ENCODE assay signal across 9 cellular contexts in genomic region chr10:67790534-67791408, GRCh38. TPM values are rescaled to one million over a fixed set of nuclear protein-coding genes. Genes with fewer than 3 reads are reported as not detected.
DNase-seq lines count a peak whose midpoint lies in the region; ATAC-seq and TF ChIP-seq lines count a peak whose summit lies in the region.
"Had no signal": no experiment of that assay in that cellular context is flagged by ENCODE, and none has a peak within 500 bp of the region (broad histone marks: within the 10 kb centered on the region; RNA-seq: fewer than 3 reads in every experiment).

No MANE protein-coding gene starts in this region.

- H3K9me3 ChIP-seq in mammary epithelial cell (replicated peaks; ENCODE audit: insufficient read depth, low read length) (no peaks in the 10 kb centered on the region), neuronal stem cell (replicated peaks in 1 of 2; ENCODE audit: control insufficient read depth in 2 of 2, insufficient read depth in 1 of 2, low read depth in 1 of 2, low read length in 2 of 2) (no peaks in the 10 kb centered on the region), hepatocyte (ENCODE audit: low read depth) (no peaks in the 10 kb centered on the region)
- H3K9me3 ChIP-seq: right lobe of liver had no signal

- H3K23ac ChIP-seq in neuronal stem cell (ENCODE audit: low read depth, low read length, poor library complexity), result no peak overlapping the region

- no peaks in the 10 kb centered on the region for H3K79me1 ChIP-seq in neuronal stem cell (ENCODE audit: low read depth, low read length)

- dilution Hi-C loops in mammary epithelial cell (cut with HindIII; ENCODE audit: low sequenced_read_pairs), result no loop called here

- in situ Hi-C loops in mammary epithelial cell (cut with MboI; ENCODE audit: low sequenced_read_pairs in 2 of 2), result no loop called here

- H3K27me3 ChIP-seq in mammary epithelial cell (ENCODE audit: insufficient read depth, low read length), result no peaks in the 10 kb centered on the region
- H3K27me3 ChIP-seq in neuronal stem cell (ENCODE audit: control insufficient read depth in 3 of 3, insufficient read depth in 3 of 3, low read depth in 1 of 3, low read length in 3 of 3), result no peaks in the 10 kb centered on the region
- H3K27me3 ChIP-seq in hepatocyte, result peaks cover 4% of the 10 kb centered on the region
- H3K27me3 ChIP-seq: right lobe of liver had no signal

- H3K9ac ChIP-seq in mammary epithelial cell (ENCODE audit: insufficient read depth, low read length), result no peak overlapping the region
- no peak overlapping the region for H3K9ac ChIP-seq in neuronal stem cell (ENCODE audit: low read depth, low read length, poor library complexity)

- H2AFZ ChIP-seq in mammary epithelial cell (ENCODE audit: low read depth, low read length), result peak overlapping the region; percentile 87
- no peak overlapping the region for H2AFZ ChIP-seq in neuronal stem cell (ENCODE audit: low read length)
- H2AFZ ChIP-seq in hepatocyte, result no peak overlapping the region

- no peak overlapping the region for H3K4me2 ChIP-seq in mammary epithelial cell (ENCODE audit: insufficient read depth, low read depth, low read length)
- no peak overlapping the region for H3K4me2 ChIP-seq in neuronal stem cell (ENCODE audit: insufficient read depth, low read length, poor library complexity, severe bottlenecking)
- no peak overlapping the region for H3K4me2 ChIP-seq in hepatocyte

- H2AK5ac ChIP-seq in neuronal stem cell (ENCODE audit: low read depth, low read length), result no peak overlapping the region

- TSS peak; percentile 65 for BruUV-seq in mammary epithelial cell (replicated peaks; lab: Mats Ljungman, UMichigan)

- H3K4me1 ChIP-seq in mammary epithelial cell (ENCODE audit: insufficient read depth, low read length), result peaks cover 10% of the 10 kb centered on the region
- peaks cover 0 to 7% of the 10 kb centered on the region in 2 donors for H3K4me1 ChIP-seq in neuronal stem cell (ENCODE audit: control insufficient read depth in 2 of 2, insufficient read depth in 1 of 2, low read depth in 1 of 2, low read length in 2 of 2)
- H3K4me1 ChIP-seq in hepatocyte (ENCODE audit: insufficient read depth), result no peaks in the 10 kb centered on the region
- H3K4me1 ChIP-seq: right lobe of liver had no signal

- H4K20me1 ChIP-seq in mammary epithelial cell (ENCODE audit: insufficient read depth, low read length) (no peaks in the 10 kb centered on the region), hepatocyte (ENCODE audit: insufficient read depth, poor library complexity, severe bottlenecking) (no peaks in the 10 kb centered on the region)

- H4K91ac ChIP-seq in neuronal stem cell (ENCODE audit: low read depth, low read length, poor library complexity), result no peak overlapping the region

- no peak overlapping the region for H2BK12ac ChIP-seq in neuronal stem cell (ENCODE audit: low read length)

- intact Hi-C loops in mammary epithelial cell (cut with micrococcal nuclease), result no loop called here

- no peak overlapping the region for H2BK5ac ChIP-seq in neuronal stem cell (ENCODE audit: low read length)

- H3K4me3 ChIP-seq in mammary epithelial cell (replicated peaks in 1 of 3; ENCODE audit: insufficient read depth in 1 of 3, low read depth in 2 of 3, low read length in 3 of 3) (no peak overlapping the region), neuronal stem cell (ENCODE audit: low read length in 2 of 2) (no peak overlapping the region), hepatocyte (no peak overlapping the region)
- H3K4me3 ChIP-seq: right lobe of liver had no signal

- H3K36me3 ChIP-seq in mammary epithelial cell (ENCODE audit: insufficient read depth, low read length), result no peaks in the 10 kb centered on the region
- no peaks in the 10 kb centered on the region for H3K36me3 ChIP-seq in neuronal stem cell (replicated peaks in 1 of 2; ENCODE audit: control insufficient read depth in 2 of 2, insufficient read depth in 2 of 2, low read length in 2 of 2)
- no peaks in the 10 kb centered on the region for H3K36me3 ChIP-seq in hepatocyte (replicated peaks; ENCODE audit: insufficient read depth, low read depth)
- H3K36me3 ChIP-seq: right lobe of liver had no signal

- H2BK120ac ChIP-seq in neuronal stem cell (ENCODE audit: low read depth, low read length), result no peak overlapping the region

- peak; percentile 12 for DNase-seq in A172 (ENCODE audit: low spot score)
- peak; percentile 55 for DNase-seq in NCI-H460 (ENCODE audit: extremely low read depth, low read depth)
- DNase-seq in mammary epithelial cell, result peak; percentile 82
- no peak for DNase-seq in neuronal stem cell (ENCODE audit: low spot score)
- no peak for DNase-seq in hepatocyte (ENCODE audit: low spot score)
- DNase-seq in COR-L47 (lab: John Stamatoyannopoulos, UW), result no peak
- DNase-seq: right lobe of liver had no signal

- H2BK15ac ChIP-seq in neuronal stem cell (ENCODE audit: low read length), result no peak overlapping the region

- no peaks in the 10 kb centered on the region for H3K9me2 ChIP-seq in hepatocyte (replicated peaks; ENCODE audit: insufficient read depth)

- no peak overlapping the region for H3K14ac ChIP-seq in neuronal stem cell (ENCODE audit: low read length)

- H3K79me2 ChIP-seq in mammary epithelial cell (ENCODE audit: insufficient read depth, low read length) (no peaks in the 10 kb centered on the region), hepatocyte (no peaks in the 10 kb centered on the region)

- H3K4ac ChIP-seq in neuronal stem cell (ENCODE audit: low read length), result no peak overlapping the region

- no peak overlapping the region for H4K8ac ChIP-seq in neuronal stem cell (ENCODE audit: low read depth, low read length)

- ATAC-seq in GM19438 (IDR thresholded peaks at IDR 0.05; ENCODE audit: low read depth, unreplicated experiment) (peak; percentile 49), GM21737 (IDR thresholded peaks at IDR 0.05; ENCODE audit: unreplicated experiment) (no peak)

- no peak overlapping the region for H3K18ac ChIP-seq in neuronal stem cell (ENCODE audit: low read length)

- WGBS in mammary epithelial cell (ENCODE audit: low coverage, missing lambda C conversion rate), result 23% methylated on average over 5 of the region's 6 CpGs
- WGBS in neuronal stem cell (ENCODE audit: extremely low coverage in 2 of 2, insufficient read length in 2 of 2, insufficient replicate concordance in 1 of 2), 2 donors, result no CpG with 5 or more reads among the region's 6 CpGs
- WGBS in hepatocyte (ENCODE audit: low lambda C conversion rate, missing lambda C conversion rate), result 76% methylated on average over 6 of the region's 6 CpGs

- CTCF ChIA-PET in mammary epithelial cell (lab: Charles Lee; ENCODE audit: low non-redundant PET), result no interaction called here

- H3K27ac ChIP-seq in mammary epithelial cell (ENCODE audit: insufficient read depth, low read depth, low read length), result peak overlapping the region; percentile 7
- no peak overlapping the region for H3K27ac ChIP-seq in neuronal stem cell (replicated peaks; ENCODE audit: low read length)
- H3K27ac ChIP-seq in hepatocyte, result no peak overlapping the region
- H3K27ac ChIP-seq: right lobe of liver had no signal

- TF ChIP-seq CTCF in mammary epithelial cell (conservative IDR thresholded peaks at IDR 0.05 in 1 of 2, IDR thresholded peaks at IDR 0.05 in 1 of 2; ENCODE audit: extremely low read depth in 1 of 2, insufficient read depth in 1 of 2, low read depth in 1 of 2, low read length in 2 of 2) (no peak), hepatocyte (IDR thresholded peaks at IDR 0.05; ENCODE audit: poor library complexity) (no peak)

RNA-seq across cellular contexts. Expression of gene DNAJC12, which starts 47.2 kb away (rescaled TPM):
- 3.1 and 4.6 TPM in 2 replicates for total RNA-seq in A172 (2014; rRNA removed; shearing (Covaris generic))
- 45.5 and 53.7 TPM in 2 replicates for total RNA-seq in NCI-H460 (2014; rRNA removed; shearing (Covaris generic))
- 12.3 and 28.9 TPM in 2 replicates for polyA plus RNA-seq in NCI-H460 (2014; cell fraction: nucleus; rRNA removed)
- total RNA-seq in mammary epithelial cell, result 1 to 10 TPM in 1 of 2 donors, under 1 TPM in 1; 0.59 to 3.3 TPM
- polyA plus RNA-seq in mammary epithelial cell, result 0.08 TPM
- polyA minus RNA-seq in mammary epithelial cell, result not detected
- polyA plus RNA-seq in neuronal stem cell (2013, experiment 1 of 2), result 6.3 TPM
- polyA plus RNA-seq in neuronal stem cell (2013, experiment 2 of 2), result 6.0 TPM
- 13.4 and 16.7 TPM in 2 replicates for total RNA-seq in hepatocyte
- polyA plus RNA-seq in hepatocyte, result 6.2 and 8.1 TPM in 2 replicates

Comparison
In these comparisons a context has a peak if more than half of its experiments do, and no peak if none do; other contexts are left out.
1. DNase-seq: peak in A172 (single experiment), NCI-H460 (single experiment) and mammary epithelial cell (single experiment); none in neuronal stem cell (single experiment), hepatocyte (single experiment) and COR-L47 (single experiment).